In the genomic region with DNA sequence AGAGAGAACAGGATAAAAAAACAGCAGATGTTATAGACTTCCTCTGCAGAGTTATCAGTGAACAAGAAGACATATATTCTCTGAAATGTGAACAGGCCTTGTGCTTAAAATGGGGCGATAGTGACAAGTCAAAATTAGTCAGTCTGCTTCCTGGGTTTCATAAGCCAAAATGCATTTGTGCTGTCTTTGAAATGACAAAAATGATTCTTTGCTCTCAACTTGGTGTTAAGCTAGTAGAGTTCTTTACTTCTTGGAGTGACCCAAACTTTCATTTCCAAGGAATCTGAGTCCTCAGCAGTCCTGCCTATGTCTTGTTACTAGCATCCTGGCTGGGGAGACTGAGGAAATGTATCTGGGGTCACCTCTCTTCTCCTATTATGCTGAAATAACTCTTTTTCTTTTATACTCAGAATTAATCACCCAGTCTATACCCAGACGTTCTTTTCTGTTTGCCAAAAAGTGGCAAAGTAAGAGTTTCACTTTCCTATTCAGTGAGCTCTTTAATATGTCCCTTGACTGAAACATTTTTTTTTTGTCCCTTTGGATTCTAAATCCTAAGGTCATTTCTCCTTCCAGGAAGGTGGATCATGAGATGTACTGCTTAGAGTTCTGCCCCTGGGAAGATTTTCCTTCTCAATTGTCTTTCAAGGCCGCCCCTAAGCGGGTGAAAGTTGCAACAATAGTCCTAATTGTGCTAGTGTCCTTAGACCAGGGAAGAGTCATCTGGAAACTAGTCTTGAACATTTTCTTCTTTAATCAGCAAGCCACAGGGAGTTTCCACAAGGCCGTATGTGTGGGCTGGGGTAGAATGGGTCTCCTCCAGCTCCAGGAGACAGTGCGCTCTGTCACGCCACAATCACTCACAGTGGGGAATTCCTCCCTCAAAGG, we compare ENCODE assay signal across 8 cellular contexts. TPM values are rescaled to one million over a fixed set of nuclear protein-coding genes. Genes with fewer than 3 reads are reported as not detected.
A peak's percentile ranks its signal among the peaks of the same experiment; 100 is the strongest.
DNase-seq lines count a peak whose midpoint lies in the region; ATAC-seq lines count a peak whose summit lies in the region.

No MANE protein-coding gene starts in this region.

- H3K27ac Mint-ChIP-seq in activated naive CD8-positive, alpha-beta T cell: peak overlapping the region; percentile 97

- peaks cover 30% of the 10 kb centered on the region for H3K4me1 Mint-ChIP-seq in activated naive CD8-positive, alpha-beta T cell (ENCODE audit: low read depth)

- no peaks in the 10 kb centered on the region for H3K9me3 Mint-ChIP-seq in activated naive CD8-positive, alpha-beta T cell (ENCODE audit: low read depth)

- no peaks in the 10 kb centered on the region for H3K36me3 Mint-ChIP-seq in activated naive CD8-positive, alpha-beta T cell

- intact Hi-C loops in left colon (cut with DNase I, micrococcal nuclease): no loop called here

- DNase-seq in COLO829 (ENCODE audit: low spot score) (peak; percentile 77), KBM-7 (no peak), DMS114 treated with DMSO at 0.1 percent for 48 hours (lab: John Stamatoyannopoulos, UW; ENCODE audit: unreplicated experiment) (no peak), left colon (no peak)
- DNase-seq in stimulated activated CD4-positive, alpha-beta T cell treated with anti-CD3 and anti-CD28 coated beads, TNF-alpha, amount 100 ng/mL, for 4 hours (ENCODE audit: low read depth in 3 of 3): peak; percentile 2 to 38 (median 9)

- ATAC-seq in GM21367 (IDR thresholded peaks at IDR 0.05; ENCODE audit: unreplicated experiment) (peak; percentile 70), HG03558 (IDR thresholded peaks at IDR 0.05; ENCODE audit: extremely low read depth, unreplicated experiment) (peak; percentile 66), left colon (no peak)

- in situ Hi-C loops in KBM-7 (cut with MboI; ENCODE audit: low pct_unique_long_range_greater_than_20kb, low sequenced_read_pairs): no loop called here

- H3K4me3 Mint-ChIP-seq in activated naive CD8-positive, alpha-beta T cell: peak overlapping the region; percentile 64

- no peaks in the 10 kb centered on the region for H3K27me3 Mint-ChIP-seq in activated naive CD8-positive, alpha-beta T cell

RNA-seq across cellular contexts. Expression of a gene that starts 52.9 kb away (rescaled TPM):
- total RNA-seq in left colon: 10 to 100 TPM; 16.4 to 18.4 TPM

Comparison
In these comparisons a context has a peak if more than half of its experiments do, and no peak if none do; other contexts are left out.
1. DNase-seq: peak in COLO829 (single experiment) and stimulated activated CD4-positive, alpha-beta T cell treated with anti-CD3 and anti-CD28 coated beads, TNF-alpha, amount 100 ng/mL, for 4 hours (3 of 3); none in KBM-7 (single experiment), DMS114 treated with DMSO at 0.1 percent for 48 hours (single experiment) and left colon (0 of 2).